In genomic region chr6:6884193-6884627, GRCh38 we compare ENCODE assay signal across 21 cellular contexts.
DNase-seq lines count a peak whose midpoint lies in the region; ATAC-seq, FAIRE-seq and TF ChIP-seq lines count a peak whose summit lies in the region.
"Had no signal": no experiment of that assay in that cellular context is flagged by ENCODE, and none has a peak within 500 bp of the region (broad histone marks: within the 10 kb centered on the region; RNA-seq: fewer than 3 reads in every experiment).

No MANE protein-coding gene starts in this region.

- BruUV-seq in HepG2 (replicated peaks; lab: Mats Ljungman, UMichigan) = no TSS peak

- no peaks in the 10 kb centered on the region for H3K79me2 ChIP-seq in HepG2 (ENCODE audit: insufficient read depth, low read length)
- H3K79me2 ChIP-seq: hepatocyte had no signal

- no peak for FAIRE-seq in bronchial epithelial cell (lab: Jason Lieb, UNC)
- FAIRE-seq in HepG2 (lab: Jason Lieb, UNC) = no peak
- FAIRE-seq: keratinocyte had no signal

- intact Hi-C loops in HepG2 (cut with micrococcal nuclease; ENCODE audit: unreplicated experiment) = no loop called here

- H3K27me3 ChIP-seq in HL-60 (ENCODE audit: insufficient read depth, poor library complexity, severe bottlenecking) (no peaks in the 10 kb centered on the region), bronchial epithelial cell (ENCODE audit: control insufficient read depth, insufficient read depth, low read length) (no peaks in the 10 kb centered on the region), HepG2 (ENCODE audit: control insufficient read depth in 1 of 2, insufficient read depth in 2 of 2, low read length in 2 of 2) (0 out of 5 replicates have a peak, but pooled peaks cover 0 to 6% of the 10 kb centered on the region in 2 experiments)
- H3K27me3 ChIP-seq: hepatocyte, MG63 had no signal

- no peaks in the 10 kb centered on the region for H3K36me3 ChIP-seq in bronchial epithelial cell (ENCODE audit: control insufficient read depth, insufficient read depth, low read length)
- no peaks in the 10 kb centered on the region for H3K36me3 ChIP-seq in HepG2 (replicated peaks in 1 of 2; ENCODE audit: control insufficient read depth in 1 of 2, insufficient read depth in 2 of 2, low read length in 2 of 2)
- H3K36me3 ChIP-seq: MG63, prostate gland had no signal

- no peak for TF ChIP-seq EP300 in HepG2 (IDR thresholded peaks at IDR 0.05; ENCODE audit: low read depth in 2 of 2, low read length in 2 of 2)
- no peak for TF ChIP-seq EP300 in HepG2 (CRISPR knock-in tag; IDR thresholded peaks at IDR 0.05; ENCODE audit: borderline replicate concordance)

- H2AFZ ChIP-seq in HepG2 (ENCODE audit: low read length) = no peak overlapping the region
- H2AFZ ChIP-seq: hepatocyte had no signal

- no peak overlapping the region for H3K9ac ChIP-seq in HepG2 (ENCODE audit: insufficient read depth, low read depth, low read length)

- DNase-seq in A172 (ENCODE audit: low spot score) (peak; percentile 5), HL-60 (ENCODE audit: low read depth in 1 of 2, low spot score in 1 of 2) (no peak), bronchial epithelial cell (ENCODE audit: low read depth) (peak; percentile 38), HepG2 (ENCODE audit: low spot score) (no peak), hypothalamus (lab: John Stamatoyannopoulos, UW) (no peak), globus pallidus (ENCODE audit: low spot score) (no peak), occipital lobe (lab: John Stamatoyannopoulos, UW) (no peak)
- DNase-seq: activated naive CD8-positive, alpha-beta T cell treated with anti-CD3 and anti-CD28 coated beads for 36 hours; CD4-positive, alpha-beta T cell; DMS53; effector CD4-positive, alpha-beta T cell; MG63; NCI-H2081 treated with DMSO at 0.1 percent for 48 hours; NCI-H510A treated with DMSO at 0.1 percent for 48 hours; stimulated activated naive B cell treated with anti-CD40 and anti-IgM and Interleukin-4, amounts not matched to agents 10 μg/mL and 1 μg/mL and 100 μg/mL, for 72 hours had no signal

- H4K20me1 ChIP-seq in HepG2 (ENCODE audit: insufficient read depth, low read length) = no peaks in the 10 kb centered on the region

- no peak for TF ChIP-seq CTCF in HL-60 (IDR thresholded peaks at IDR 0.05; ENCODE audit: insufficient read depth, low read length)
- TF ChIP-seq CTCF in bronchial epithelial cell (IDR thresholded peaks at IDR 0.05; ENCODE audit: insufficient read depth, low read length, severe bottlenecking) = no peak
- TF ChIP-seq CTCF in HepG2 (CRISPR knock-in tag; IDR thresholded peaks at IDR 0.05) = no peak

- H3K27ac ChIP-seq in HL-60 (replicated peaks) (peak overlapping the region; percentile 99), HepG2 (ENCODE audit: extremely low read length, insufficient read depth, low read length) (no peak overlapping the region)
- H3K27ac ChIP-seq: hepatocyte, prostate gland had no signal

- in situ Hi-C loops in HepG2 (cut with HindIII; ENCODE audit: extremely low pct_ligation_motif_present, low pct_unique_long_range_greater_than_20kb) = no loop called here

- 17% methylated on average over 2 of the region's 2 CpGs for WGBS in HepG2 (ENCODE audit: low lambda C conversion rate)

- no peak for ATAC-seq in HepG2
- no peak for ATAC-seq in GM21526 (IDR thresholded peaks at IDR 0.05; ENCODE audit: low FRiP score, unreplicated experiment)
- ATAC-seq: activated CD4-positive, CD25-positive, alpha-beta regulatory T cell treated with anti-CD3 and anti-CD28 coated beads, Interleukin-2, amount 50 U/mL, for 24 hours; natural killer cell treated with Interleukin-12 subunit alpha and Interleukin-12 subunit beta and Interleukin-15 and Interleukin-18, amount 100 ng/mL, for 72 hours; stimulated activated naive B cell treated with anti-CD40 and anti-IgM and Interleukin-4, amounts not matched to agents 10 μg/mL and 1 μg/mL and 100 μg/mL, for 72 hours had no signal

- CTCF ChIA-PET in HepG2 (lab: Yijun Ruan, JAX; ENCODE audit: low intra/inter-chr PET ratio, low total read pairs) = no interaction called here

- TF ChIP-seq POLR2A in HepG2 (IDR thresholded peaks at IDR 0.05; ENCODE audit: insufficient read depth in 1 of 2, low read depth in 2 of 2, low read length in 2 of 2) = no peak

- no peak overlapping the region for H3K4me2 ChIP-seq in HepG2 (ENCODE audit: low read depth, low read length)
- H3K4me2 ChIP-seq: hepatocyte had no signal

- no peaks in the 10 kb centered on the region for H3K9me3 ChIP-seq in HepG2 (ENCODE audit: low read length)
- H3K9me3 ChIP-seq: MG63, prostate gland had no signal

- no peak overlapping the region for H3K4me3 ChIP-seq in HL-60 (replicated peaks; ENCODE audit: insufficient read depth, low read length)
- no peak overlapping the region for H3K4me3 ChIP-seq in bronchial epithelial cell (ENCODE audit: low read depth, low read length)
- no peak overlapping the region for H3K4me3 ChIP-seq in HepG2 (replicated peaks in 1 of 3; ENCODE audit: insufficient read depth in 1 of 3, low read depth in 2 of 3, low read length in 3 of 3)
- H3K4me3 ChIP-seq: hepatocyte, MG63, prostate gland had no signal

- no peak for TF ChIP-seq RAD21 in HepG2 (CRISPR knock-in tag; IDR thresholded peaks at IDR 0.05)

- POLR2A ChIA-PET in HepG2 (lab: Yijun Ruan, JAX) = no interaction called here

- no peaks in the 10 kb centered on the region for H3K4me1 ChIP-seq in HepG2 (ENCODE audit: insufficient read depth, low read length)
- H3K4me1 ChIP-seq: prostate gland had no signal

TF ChIP-seq in HepG2, 621 proteins besides CTCF, POLR2A, EP300 and RAD21 (continues in another document):
- TF ChIP-seq ZFY (CRISPR knock-in tag; IDR thresholded peaks at IDR 0.05) = no peak
- no peak for TF ChIP-seq ZSCAN9 (CRISPR knock-in tag; IDR thresholded peaks at IDR 0.05; ENCODE audit: borderline replicate concordance)
- peak; percentile 57 for TF ChIP-seq ZBTB40 (IDR thresholded peaks at IDR 0.05)
- peak; percentile 94; the same call in 1 of the 2 replicates for TF ChIP-seq ZBTB40 (CRISPR knock-in tag; IDR thresholded peaks at IDR 0.05)
- TF ChIP-seq ZNF557 (CRISPR knock-in tag; IDR thresholded peaks at IDR 0.05) = no peak
- TF ChIP-seq TARDBP (CRISPR knock-in tag; IDR thresholded peaks at IDR 0.05) = no peak

Comparison
In these comparisons a context has a peak if more than half of its experiments do, and no peak if none do; other contexts are left out.
1. DNase-seq: peak in A172 (single experiment) and bronchial epithelial cell (single experiment); none in HL-60 (0 of 2), HepG2 (single experiment), hypothalamus (0 of 51), globus pallidus (single experiment) and occipital lobe (single experiment).